Comparison of ENCODE assay signal across 8 cellular contexts in the genomic region with DNA sequence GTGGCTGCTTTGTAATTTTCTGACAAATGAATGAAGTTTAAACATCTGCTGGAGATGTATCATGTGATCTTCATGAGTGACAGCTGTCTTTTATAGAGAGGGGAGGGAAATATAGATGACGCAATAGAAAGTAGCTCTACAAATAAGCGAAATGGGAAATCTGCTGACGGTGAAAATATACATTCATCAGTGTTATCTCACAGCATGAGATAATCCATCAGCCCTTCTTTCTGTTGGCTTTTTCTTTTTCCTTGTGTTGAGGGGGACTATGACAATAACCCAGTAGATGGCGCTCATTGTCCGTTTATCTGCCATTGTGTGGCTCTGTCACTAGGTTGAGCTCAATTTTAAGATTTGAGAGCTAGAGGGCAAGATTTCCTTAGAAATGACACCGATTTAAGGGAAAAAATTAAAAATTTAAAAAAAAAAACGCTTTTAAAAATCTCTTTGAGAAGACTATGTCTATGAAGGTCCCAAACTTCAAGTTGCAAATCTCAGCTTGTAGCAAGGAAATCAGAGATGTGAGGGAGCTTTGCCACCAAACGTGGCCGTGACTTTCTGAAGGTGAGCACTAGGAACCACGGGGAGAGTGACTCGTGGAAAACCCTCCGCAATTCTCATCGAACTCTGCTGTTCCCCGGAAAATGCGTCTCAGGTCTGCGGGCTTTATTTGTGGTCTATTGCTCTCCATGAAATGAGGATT.
DNase-seq lines count a peak whose midpoint lies in the region; ATAC-seq, FAIRE-seq and TF ChIP-seq lines count a peak whose summit lies in the region.

No MANE protein-coding gene starts in this region.

- in situ Hi-C loops in Caki2 (cut with HindIII; ENCODE audit: low pct_unique_long_range_greater_than_20kb, low sequenced_read_pairs): no loop called here

- peak; percentile 70 for ATAC-seq in HG03520 (IDR thresholded peaks at IDR 0.05; ENCODE audit: unreplicated experiment)
- ATAC-seq in activated T-cell treated with anti-CD3 and anti-CD28 coated beads, Interleukin-2, amount 50 U/mL, for 72 hours (replicated peaks in 1 of 2): peak; percentile 77 to 82
- no peak for ATAC-seq in omental fat pad (ENCODE audit: low FRiP score)

- no peaks in the 10 kb centered on the region for H3K27me3 Mint-ChIP-seq in activated T-cell treated with anti-CD3 and anti-CD28 coated beads, Interleukin-2, amount 50 U/mL, for 72 hours (ENCODE audit: low read depth)
- H3K27me3 Mint-ChIP-seq in osteocyte (ENCODE audit: unreplicated experiment): peaks cover 6% of the 10 kb centered on the region

- no peaks in the 10 kb centered on the region for H3K36me3 Mint-ChIP-seq in activated T-cell treated with anti-CD3 and anti-CD28 coated beads, Interleukin-2, amount 50 U/mL, for 72 hours (ENCODE audit: insufficient read depth in 2 of 2)
- H3K36me3 Mint-ChIP-seq in osteocyte (ENCODE audit: unreplicated experiment): no peaks in the 10 kb centered on the region

- no peak overlapping the region for H3K4me3 ChIP-seq in fibroblast of villous mesenchyme (ENCODE audit: low read depth, low read length)

- no peaks in the 10 kb centered on the region for H3K9me3 Mint-ChIP-seq in activated T-cell treated with anti-CD3 and anti-CD28 coated beads, Interleukin-2, amount 50 U/mL, for 72 hours
- no peaks in the 10 kb centered on the region for H3K9me3 Mint-ChIP-seq in osteocyte (ENCODE audit: unreplicated experiment)

- no peak overlapping the region for H3K4me3 Mint-ChIP-seq in activated T-cell treated with anti-CD3 and anti-CD28 coated beads, Interleukin-2, amount 50 U/mL, for 72 hours
- H3K4me3 Mint-ChIP-seq in osteocyte (ENCODE audit: unreplicated experiment): no peak overlapping the region

- FAIRE-seq in GM19239 (lab: Jason Lieb, UNC): peak; percentile 98

- peak; percentile 82 for TF ChIP-seq CTCF in fibroblast of villous mesenchyme (IDR thresholded peaks at IDR 0.05; ENCODE audit: insufficient read depth, low read depth, low read length)
- TF ChIP-seq CTCF in osteocyte (IDR thresholded peaks at IDR 0.05): peak; percentile 78
- peak in 1 of 3 donors; percentile 26 for TF ChIP-seq CTCF in omental fat pad (IDR thresholded peaks at IDR 0.05)

- peak; percentile 71 for DNase-seq in Caki2 (ENCODE audit: low read depth)
- peak; percentile 78 for DNase-seq in GM19239 (ENCODE audit: insufficient read length, low spot score)
- DNase-seq in NOMO-1 treated with dmso at 0.1 percent for 144 hours (lab: John Stamatoyannopoulos, UW; ENCODE audit: unreplicated experiment): peak; percentile 76
- DNase-seq in activated T-cell treated with anti-CD3 and anti-CD28 coated beads, Interleukin-2, amount 50 U/mL, for 72 hours: peak; percentile 65 to 70
- peak; percentile 66 for DNase-seq in fibroblast of villous mesenchyme (ENCODE audit: low read depth)
- no peak for DNase-seq in osteocyte (ENCODE audit: extremely low spot score, unreplicated experiment)
- no peak for DNase-seq in omental fat pad (ENCODE audit: low spot score)

- peaks cover 17% of the 10 kb centered on the region for H3K4me1 Mint-ChIP-seq in activated T-cell treated with anti-CD3 and anti-CD28 coated beads, Interleukin-2, amount 50 U/mL, for 72 hours (ENCODE audit: low read depth)
- no peaks in the 10 kb centered on the region for H3K4me1 Mint-ChIP-seq in osteocyte (ENCODE audit: unreplicated experiment)

- H3K27ac Mint-ChIP-seq in activated T-cell treated with anti-CD3 and anti-CD28 coated beads, Interleukin-2, amount 50 U/mL, for 72 hours: no peak overlapping the region
- no peak overlapping the region for H3K27ac Mint-ChIP-seq in osteocyte (ENCODE audit: unreplicated experiment)

Comparison
In these comparisons a context has a peak if more than half of its experiments do, and no peak if none do; other contexts are left out.
1. DNase-seq: peak in Caki2 (single experiment), GM19239 (single experiment), NOMO-1 treated with dmso at 0.1 percent for 144 hours (single experiment), activated T-cell treated with anti-CD3 and anti-CD28 coated beads, Interleukin-2, amount 50 U/mL, for 72 hours (2 of 2) and fibroblast of villous mesenchyme (single experiment); none in osteocyte (single experiment) and omental fat pad (single experiment).